ENCODE assay signal across 1 cellular context in the genomic region with DNA sequence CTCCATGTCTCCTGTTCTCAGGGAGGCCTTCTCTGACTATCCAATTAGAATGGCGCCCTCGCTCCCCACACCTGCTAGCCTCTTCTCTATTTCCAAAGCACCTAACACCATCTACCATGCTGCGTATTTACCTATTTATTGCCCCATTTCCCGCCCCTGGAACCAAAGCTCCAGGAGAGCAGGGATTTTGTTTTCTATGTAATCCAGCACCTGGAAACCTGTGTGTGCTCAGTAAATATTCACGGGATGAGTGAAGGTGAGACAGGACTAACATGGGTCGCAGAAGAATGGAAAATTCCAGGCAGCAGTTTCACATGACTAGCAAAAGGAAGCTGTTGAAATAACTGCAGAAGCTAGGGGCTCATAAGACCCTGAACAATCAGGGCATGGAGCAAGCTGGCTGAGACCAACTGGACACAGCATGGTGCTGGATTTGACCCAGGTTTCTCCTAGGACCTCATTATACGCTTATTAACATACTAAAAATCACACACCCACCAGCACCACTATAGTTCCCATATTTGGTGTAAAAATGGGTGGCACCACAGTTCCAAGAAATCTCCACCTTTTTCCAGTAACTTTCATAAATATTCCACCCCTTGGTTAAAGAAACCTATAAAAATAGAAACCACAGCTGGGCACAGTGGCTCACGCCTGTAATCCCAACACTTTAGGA.
TF ChIP-seq lines count a peak whose summit lies in the region.

No MANE protein-coding gene starts in this region.

TF ChIP-seq in WTC11, 78 proteins besides CTCF, POLR2A, EP300 and RAD21 (continued from another document):
- no peak for TF ChIP-seq MXD4 (CRISPR knock-in tag; IDR thresholded peaks at IDR 0.05; ENCODE audit: borderline replicate concordance)
